Comparison of ENCODE assay signal across 8 cellular contexts in the genomic region with DNA sequence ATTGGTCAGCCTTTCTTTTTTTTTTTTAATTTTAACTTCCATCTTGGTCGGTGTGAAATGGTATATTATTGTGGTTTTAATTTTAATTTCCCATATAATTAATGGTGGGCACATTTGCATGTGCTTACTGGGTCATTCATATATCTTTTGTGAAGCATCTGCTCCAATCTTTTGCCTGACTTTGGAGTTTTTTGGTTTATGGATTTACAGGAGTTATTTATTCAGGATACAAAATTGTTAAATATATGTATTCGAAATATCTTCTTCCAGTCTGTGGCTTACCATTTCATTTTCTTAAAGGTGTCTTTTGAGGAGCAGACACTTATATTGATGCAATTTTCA. TPM values are rescaled to one million over a fixed set of nuclear protein-coding genes. Genes with fewer than 3 reads are reported as not detected.
DNase-seq lines count a peak whose midpoint lies in the region; ATAC-seq and TF ChIP-seq lines count a peak whose summit lies in the region.

No MANE protein-coding gene starts in this region.

- intact Hi-C loops in esophagus squamous epithelium (cut with DNase I): loop anchor here (5.0 kb wide), 1 partner anchor 144 kb away; the partner anchor contains the start of gene ACO1
- intact Hi-C loops in psoas muscle (cut with DNase I): loop anchor here (2.0 to 5.0 kb wide), 2 partner anchors 140 to 144 kb away; partner anchors contain the start of gene ACO1 (in 1 of the 2)

- TF ChIP-seq CTCF in esophagus squamous epithelium (IDR thresholded peaks at IDR 0.05) (no peak), psoas muscle (IDR thresholded peaks at IDR 0.05) (no peak)

- H3K9me3 ChIP-seq in SJSA1 (replicated peaks): no peaks in the 10 kb centered on the region
- no peaks in the 10 kb centered on the region for H3K9me3 ChIP-seq in esophagus squamous epithelium
- no peaks in the 10 kb centered on the region for H3K9me3 ChIP-seq in psoas muscle

- DNase-seq in SJSA1 (ENCODE audit: low read depth in 1 of 2, low spot score in 2 of 2) (no peak), esophagus squamous epithelium (lab: John Stamatoyannopoulos, UW) (no peak), psoas muscle (no peak), D341Med (ENCODE audit: low spot score) (no peak), NCI-H146 treated with DMSO at 0.1 percent for 48 hours (lab: John Stamatoyannopoulos, UW; ENCODE audit: unreplicated experiment) (no peak), NCI-H2029 (lab: John Stamatoyannopoulos, UW) (no peak)
- no peak for DNase-seq in activated CD4-positive, alpha-beta T cell treated with anti-CD3 and anti-CD28 coated beads for 1 hour

- H3K4me1 ChIP-seq in SJSA1 (replicated peaks) (peaks cover 10% of the 10 kb centered on the region), esophagus squamous epithelium (peaks cover 9 to 33% (median 16%) of the 10 kb centered on the region in 3 donors), psoas muscle (peaks cover 21% of the 10 kb centered on the region)

- no peaks in the 10 kb centered on the region for H3K36me3 ChIP-seq in SJSA1
- H3K36me3 ChIP-seq in esophagus squamous epithelium: peaks cover 0 to 5% (median 0%) of the 10 kb centered on the region in 3 donors
- no peaks in the 10 kb centered on the region for H3K36me3 ChIP-seq in psoas muscle (ENCODE audit: insufficient read depth in 1 of 2, low read depth in 1 of 2)

- ATAC-seq in psoas muscle: no peak

- H3K27ac ChIP-seq in SJSA1 (no peak overlapping the region), esophagus squamous epithelium (peak overlapping the region; percentile 85 to 94 (median 92)), psoas muscle (peak overlapping the region; percentile 64)

- 4 to 17% methylated on average over 2 of the region's 2 CpGs for WGBS in esophagus squamous epithelium, 2 donors
- WGBS in psoas muscle, 3 donors: 13 to 19% (median 16%) methylated on average over 2 of the region's 2 CpGs

- no peak for TF ChIP-seq POLR2A in esophagus squamous epithelium (IDR thresholded peaks at IDR 0.05)

- H3K4me3 ChIP-seq in GM08714 (ENCODE audit: low read length): peak overlapping the region; percentile 82
- H3K4me3 ChIP-seq in SJSA1: peak overlapping the region; percentile 48
- peak overlapping the region; percentile 58 to 88 (median 74) for H3K4me3 ChIP-seq in esophagus squamous epithelium
- peak overlapping the region; percentile 72 for H3K4me3 ChIP-seq in psoas muscle

- H3K27me3 ChIP-seq in SJSA1 (replicated peaks) (no peaks in the 10 kb centered on the region), esophagus squamous epithelium (no peaks in the 10 kb centered on the region), psoas muscle (ENCODE audit: insufficient read depth in 3 of 3, low read length in 2 of 3) (no peaks in the 10 kb centered on the region)

RNA-seq across cellular contexts. Expression of gene RIGI, which starts 0.7 kb away (rescaled TPM):
- total RNA-seq in SJSA1 (2014; rRNA removed; shearing (Covaris generic)): 3.2 and 6.3 TPM in 2 replicates
- total RNA-seq in esophagus squamous epithelium (10 to 100 TPM in 1 of 4 donors, 1 to 10 TPM in 3; 6.5 to 10.4 (median 8.4) TPM), psoas muscle (1 to 10 TPM; 3.3 to 4.4 (median 3.7) TPM)
- 1 to 10 TPM; 1.3 to 5.4 (median 1.4) TPM for polyA plus RNA-seq in psoas muscle

RNA-seq across cellular contexts. Expression of gene SMIM27, which starts 25.4 kb away (rescaled TPM):
- total RNA-seq in SJSA1 (2014; rRNA removed; shearing (Covaris generic)): 0.16 and 2.0 TPM in 2 replicates
- total RNA-seq in esophagus squamous epithelium: 1 to 10 TPM; 1.1 to 5.3 (median 2.0) TPM
- total RNA-seq in psoas muscle: 10 to 100 TPM; 11.7 to 21.6 (median 16.1) TPM
- 1 to 10 TPM; 4.5 to 9.3 (median 8.5) TPM for polyA plus RNA-seq in psoas muscle

RNA-seq across cellular contexts. Expression of gene TOPORS, which starts 25.7 kb away (rescaled TPM):
- total RNA-seq in SJSA1 (2014; rRNA removed; shearing (Covaris generic)): 14.2 and 14.7 TPM in 2 replicates
- total RNA-seq in esophagus squamous epithelium: 10 to 100 TPM; 12.2 to 19.8 (median 16.0) TPM
- total RNA-seq in psoas muscle: 10 to 100 TPM in 2 of 4 donors, 1 to 10 TPM in 2; 7.2 to 12.1 (median 9.1) TPM
- polyA plus RNA-seq in psoas muscle: 1 to 10 TPM; 6.2 to 9.8 (median 7.0) TPM

RNA-seq across cellular contexts. Expression of gene NDUFB6, which starts 46.3 kb away (rescaled TPM):
- 70.3 and 74.9 TPM in 2 replicates for total RNA-seq in SJSA1 (2014; rRNA removed; shearing (Covaris generic))
- total RNA-seq in esophagus squamous epithelium: 10 to 100 TPM; 33.7 to 83.7 (median 48.3) TPM
- total RNA-seq in psoas muscle: 10 to 100 TPM; 59.6 to 75.4 (median 64.3) TPM
- 10 to 100 TPM; 81.3 to 90.8 (median 88.5) TPM for polyA plus RNA-seq in psoas muscle
